ENCODE assay signal across 8 cellular contexts in the genomic region with DNA sequence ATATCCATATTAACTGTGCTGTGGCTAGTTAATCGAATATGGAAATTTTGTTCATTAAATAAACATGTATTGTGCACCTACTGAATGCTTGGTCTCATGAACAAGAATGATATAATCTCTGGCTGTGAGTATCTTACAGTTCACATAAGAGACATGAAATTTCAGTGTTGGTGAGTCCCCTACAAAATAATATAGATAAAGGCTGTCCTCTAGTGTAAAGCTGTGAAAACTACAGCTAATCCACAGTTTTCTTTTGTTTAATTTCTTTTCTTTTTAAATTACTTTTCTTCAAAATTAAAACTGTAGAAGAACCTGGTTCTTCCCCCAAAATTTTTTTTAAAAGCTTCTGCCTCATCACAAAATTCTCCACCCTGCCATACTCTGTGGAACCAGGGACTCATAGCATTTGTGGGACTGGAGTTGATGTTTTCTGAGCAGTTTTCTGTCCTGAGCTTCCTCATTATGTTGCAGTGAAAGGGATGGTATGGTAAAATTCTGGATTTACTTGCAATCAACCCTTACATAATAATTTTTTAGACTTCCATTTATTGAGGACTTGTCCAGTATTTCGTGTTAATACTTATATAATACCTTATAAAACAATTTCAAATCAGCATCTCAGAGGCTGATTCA.
DNase-seq lines count a peak whose midpoint lies in the region; ATAC-seq and TF ChIP-seq lines count a peak whose summit lies in the region.

No MANE protein-coding gene starts in this region.

- POLR2A ChIA-PET in AG04450 (lab: Yijun Ruan, JAX), result no interaction called here

- peak; percentile 61 for TF ChIP-seq CTCF in AG04450 (IDR thresholded peaks at IDR 0.05; ENCODE audit: low read depth, low read length)

- CTCF ChIA-PET in AG04450 (lab: Charles Lee), result interaction anchor here (0.5 to 6.6 kb wide), 26 partner anchors 9 to 404 kb away, joined by 3 to 91 read pairs (median 4); partner anchors contain the start of gene STK32A

- ATAC-seq in left lobe of liver (no peak), HG03196 (IDR thresholded peaks at IDR 0.05; ENCODE audit: unreplicated experiment) (no peak), GM21423 (IDR thresholded peaks at IDR 0.05; ENCODE audit: unreplicated experiment) (no peak)

- H3K9me3 ChIP-seq in AG04450 (ENCODE audit: control insufficient read depth, insufficient read depth, low read length), result no peaks in the 10 kb centered on the region

- H3K4me3 ChIP-seq in AG04450 (ENCODE audit: low read depth, low read length), result no peak overlapping the region

- DNase-seq in AG04450 (ENCODE audit: low read depth, low spot score) (no peak), HT1080 (ENCODE audit: low read depth) (peak; percentile 20), SW480 (ENCODE audit: low spot score) (peak; percentile 43), kidney glomerular epithelial cell (lab: John Stamatoyannopoulos, UW) (peak; percentile 70), left lobe of liver (ENCODE audit: low spot score) (no peak), SHP77 treated with DMSO at 0.1 percent for 48 hours (lab: John Stamatoyannopoulos, UW) (no peak)

- H3K27ac ChIP-seq in AG04450 (ENCODE audit: low read depth, low read length), result no peak overlapping the region

- H3K27me3 ChIP-seq in AG04450 (ENCODE audit: control insufficient read depth, insufficient read depth, low read length), result peaks cover 2% of the 10 kb centered on the region

Comparison
In these comparisons a context has a peak if more than half of its experiments do, and no peak if none do; other contexts are left out.
1. DNase-seq: peak in HT1080 (single experiment), SW480 (single experiment) and kidney glomerular epithelial cell (single experiment); none in AG04450 (single experiment), left lobe of liver (single experiment) and SHP77 treated with DMSO at 0.1 percent for 48 hours (single experiment).